In the genomic region with DNA sequence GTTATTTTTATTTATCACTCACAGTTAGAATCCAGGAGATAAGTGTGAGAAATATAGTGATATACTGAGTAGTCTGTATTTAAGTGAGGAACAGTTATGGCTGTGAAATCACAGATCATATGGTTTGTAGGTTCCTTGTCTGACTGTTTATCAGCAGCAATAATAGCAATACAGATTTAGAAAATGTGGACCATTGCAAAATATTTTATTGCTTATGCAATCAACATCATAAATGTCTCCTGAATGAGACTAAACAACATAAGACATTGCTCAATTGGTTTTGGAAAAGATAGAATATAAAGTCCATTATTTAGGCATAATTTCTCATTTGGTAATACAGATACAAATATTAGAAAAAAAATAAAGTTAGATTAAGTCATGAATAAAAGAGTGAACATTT, we compare ENCODE assay signal across 30 cellular contexts. TPM values are rescaled to one million over a fixed set of nuclear protein-coding genes. Genes with fewer than 3 reads are reported as not detected.
"Had no signal": no experiment of that assay in that cellular context is flagged by ENCODE, and none has a peak within 500 bp of the region (broad histone marks: within the 10 kb centered on the region; RNA-seq: fewer than 3 reads in every experiment).

No MANE protein-coding gene starts in this region.

- H3K4me3 ChIP-seq: esophagus squamous epithelium, heart right ventricle, lung, ovary, psoas muscle, sigmoid colon, skin epidermis, stomach, testis, tibial artery had no signal

- DNase-seq: central memory CD4-positive, alpha-beta T cell; effector CD8-positive, alpha-beta T cell; endodermal cell; erythroblast; esophagus squamous epithelium; foreskin keratinocyte; glutamatergic neuron; heart right ventricle; islet precursor cell; natural killer cell; occipital lobe; ovary; posterior cingulate gyrus; psoas muscle; right cardiac atrium; sigmoid colon; stimulated activated CD4-positive, alpha-beta T cell treated with anti-CD3 and anti-CD28 coated beads, Interleukin-15, amount 100 ng/mL, for 24 hours; stimulated activated CD4-positive, alpha-beta T cell treated with anti-CD3 and anti-CD28 coated beads, Interleukin-4, amount 100 ng/mL, for 1 hour; stimulated activated CD8-positive, alpha-beta memory T cell treated with anti-CD3 and anti-CD28 coated beads, Interleukin-4, amount 100 ng/mL, for 48 hours; stimulated activated naive CD4-positive, alpha-beta T cell; stomach; substantia nigra; testis; tibial artery had no signal

- H3K27ac ChIP-seq: esophagus squamous epithelium, foreskin keratinocyte, heart right ventricle, psoas muscle, sigmoid colon, stomach, testis, tibial artery had no signal

- ATAC-seq: foreskin keratinocyte, heart right ventricle, left lobe of liver, natural killer cell, psoas muscle, right cardiac atrium had no signal

- H3K4me1 ChIP-seq: esophagus squamous epithelium, foreskin keratinocyte, psoas muscle, sigmoid colon, testis had no signal

- H3K36me3 ChIP-seq: esophagus squamous epithelium, heart right ventricle, ovary, sigmoid colon, stomach, tibial artery had no signal

- FAIRE-seq: colon, endothelial cell of umbilical vein, urothelium cell line had no signal

- H3K27me3 ChIP-seq: esophagus squamous epithelium, foreskin keratinocyte, heart right ventricle, ovary, sigmoid colon, stomach, testis, tibial artery had no signal

- H3K9me3 ChIP-seq: ovary, testis had no signal

RNA-seq across cellular contexts. Expression of gene CCDC170, which starts 43.7 kb away (rescaled TPM):
- total RNA-seq: foreskin keratinocyte had no signal
